2 cellular contexts compared by ENCODE assay signal in the genomic region with DNA sequence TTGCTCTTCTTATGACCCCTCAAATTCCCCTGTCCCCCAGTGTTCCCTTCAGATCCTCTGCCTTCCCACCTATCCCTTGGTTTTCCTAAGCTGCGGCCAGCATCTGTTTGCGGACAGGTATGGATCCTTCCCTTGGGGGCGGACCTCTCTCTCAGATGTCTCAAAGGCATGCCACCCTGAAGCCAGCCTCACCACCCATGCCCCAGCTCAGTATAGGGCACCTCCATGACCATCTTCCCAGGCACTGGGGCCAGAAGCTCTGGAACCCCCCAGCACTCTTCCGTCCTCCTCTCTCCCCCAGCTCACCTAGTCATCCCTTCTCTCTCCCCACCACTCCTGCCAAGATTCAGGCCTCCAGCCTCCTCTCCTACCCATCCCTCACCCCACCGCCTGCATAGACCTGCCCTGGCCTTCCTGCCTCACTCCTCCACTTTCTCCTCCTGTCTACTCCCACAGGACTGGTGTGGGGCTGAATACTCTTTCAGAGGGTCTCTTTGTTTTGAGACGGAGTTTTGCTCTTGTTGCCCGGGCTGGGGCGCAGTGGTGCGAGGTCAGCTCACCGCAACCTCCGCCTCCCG.
TF ChIP-seq lines count a peak whose summit lies in the region.

No MANE protein-coding gene starts in this region.

TF ChIP-seq in HepG2, 621 proteins besides CTCF, POLR2A, EP300 and RAD21:
- TF ChIP-seq AGO2 (optimal IDR thresholded peaks at IDR 0.05; ENCODE audit: low read depth, low read length) (peak; percentile 37), KDM5A (IDR thresholded peaks at IDR 0.05; ENCODE audit: borderline replicate concordance, low read length) (no peak), ZBTB4 (CRISPR knock-in tag; IDR thresholded peaks at IDR 0.05; ENCODE audit: borderline replicate concordance) (no peak)
- TF ChIP-seq, protein P1, sequence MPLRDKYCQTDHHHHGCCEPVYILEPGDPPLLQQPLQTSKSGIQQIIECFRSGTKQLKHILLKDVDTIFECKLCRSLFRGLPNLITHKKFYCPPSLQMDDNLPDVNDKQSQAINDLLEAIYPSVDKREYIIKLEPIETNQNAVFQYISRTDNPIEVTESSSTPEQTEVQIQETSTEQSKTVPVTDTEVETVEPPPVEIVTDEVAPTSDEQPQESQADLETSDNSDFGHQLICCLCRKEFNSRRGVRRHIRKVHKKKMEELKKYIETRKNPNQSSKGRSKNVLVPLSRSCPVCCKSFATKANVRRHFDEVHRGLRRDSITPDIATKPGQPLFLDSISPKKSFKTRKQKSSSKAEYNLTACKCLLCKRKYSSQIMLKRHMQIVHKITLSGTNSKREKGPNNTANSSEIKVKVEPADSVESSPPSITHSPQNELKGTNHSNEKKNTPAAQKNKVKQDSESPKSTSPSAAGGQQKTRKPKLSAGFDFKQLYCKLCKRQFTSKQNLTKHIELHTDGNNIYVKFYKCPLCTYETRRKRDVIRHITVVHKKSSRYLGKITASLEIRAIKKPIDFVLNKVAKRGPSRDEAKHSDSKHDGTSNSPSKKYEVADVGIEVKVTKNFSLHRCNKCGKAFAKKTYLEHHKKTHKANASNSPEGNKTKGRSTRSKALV (CRISPR knock-in tag; IDR thresholded peaks at IDR 0.05): no peak

TF ChIP-seq in GM12891, 5 proteins besides CTCF, POLR2A, EP300 and RAD21:
- TF ChIP-seq PAX5 (IDR thresholded peaks at IDR 0.05; ENCODE audit: insufficient read depth, low read length, severe bottlenecking) (no peak), POU2F2 (IDR thresholded peaks at IDR 0.05; ENCODE audit: low read depth, low read length) (no peak), SPI1 (IDR thresholded peaks at IDR 0.05; ENCODE audit: low read depth, low read length) (no peak), POLR2AphosphoS5 (IDR thresholded peaks at IDR 0.05; ENCODE audit: low read depth, low read length) (no peak), TAF1 (IDR thresholded peaks at IDR 0.05; ENCODE audit: low read depth, low read length) (no peak)
